Comparison of ENCODE assay signal across 9 cellular contexts in the genomic region with DNA sequence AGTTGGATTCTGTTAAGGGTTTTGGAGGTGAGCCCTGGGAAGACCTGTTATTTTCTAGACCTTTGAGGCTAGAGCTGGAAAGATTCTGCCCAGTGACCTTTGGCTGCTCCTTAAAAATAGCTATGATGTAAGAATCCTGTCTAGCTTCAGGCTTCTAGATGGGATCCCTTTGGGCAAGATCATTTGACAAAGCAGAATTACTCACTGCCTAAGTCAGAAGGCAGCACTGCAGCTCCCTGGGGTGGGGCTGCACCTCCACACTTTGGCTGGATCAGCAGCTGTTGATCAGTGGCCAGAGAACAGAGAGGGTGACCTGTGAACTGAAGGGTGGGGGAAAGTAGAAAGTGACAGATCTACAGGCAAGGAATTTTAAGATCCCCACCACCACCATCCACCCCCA.
DNase-seq lines count a peak whose midpoint lies in the region; ATAC-seq and TF ChIP-seq lines count a peak whose summit lies in the region.
"Had no signal": no experiment of that assay in that cellular context is flagged by ENCODE, and none has a peak within 500 bp of the region (broad histone marks: within the 10 kb centered on the region; RNA-seq: fewer than 3 reads in every experiment).

No MANE protein-coding gene starts in this region.

- DNase-seq in Caco-2 (peak; percentile 33 to 41), fibroblast of the aortic adventitia (ENCODE audit: low read depth) (peak; percentile 95), psoas muscle (peak; percentile 60 to 83), NCI-H1092 treated with DMSO at 0.1 percent for 48 hours (lab: John Stamatoyannopoulos, UW) (no peak), NCI-H187 (lab: John Stamatoyannopoulos, UW) (no peak), NCI-H1417 (lab: John Stamatoyannopoulos, UW) (no peak)
- DNase-seq: stimulated activated CD4-positive, alpha-beta T cell treated with anti-CD3 and anti-CD28 coated beads, Interleukin-4, amount 100 ng/mL, for 24 hours had no signal

- H3K4me3 Mint-ChIP-seq in Caco-2 (ENCODE audit: unreplicated experiment), result no peak overlapping the region

- ATAC-seq in SK-N-SH treated with all-trans-retinoic acid at 6 μM for 48 hours, result peak; percentile 76
- ATAC-seq in psoas muscle, result peak; percentile 86 to 93 (median 88)
- no peak for ATAC-seq in HG02798 (IDR thresholded peaks at IDR 0.05; ENCODE audit: poor library complexity, unreplicated experiment)

- H3K9me3 Mint-ChIP-seq in Caco-2 (ENCODE audit: unreplicated experiment), result no peaks in the 10 kb centered on the region

- intact Hi-C loops in Caco-2 (cut with micrococcal nuclease; ENCODE audit: unreplicated experiment), result no loop called here
- intact Hi-C loops in psoas muscle (cut with DNase I), result no loop called here

- peak overlapping the region; percentile 88 for H3K27ac ChIP-seq in psoas muscle

- no peaks in the 10 kb centered on the region for H3K9me3 ChIP-seq in Caco-2
- H3K9me3 ChIP-seq in psoas muscle, result no peaks in the 10 kb centered on the region

- H3K4me3 ChIP-seq in Caco-2 (ENCODE audit: low read depth, low read length) (no peak overlapping the region), fibroblast of the aortic adventitia (ENCODE audit: low read depth, low read length) (no peak overlapping the region), psoas muscle (no peak overlapping the region)

- CTCF ChIA-PET in Caco-2 (lab: Charles Lee), result interaction anchor here (1.0 kb wide), 2 partner anchors 23 to 104 kb away, joined by 3 to 6 read pairs; no protein-coding TSS in a partner anchor

- H3K4me1 Mint-ChIP-seq in Caco-2 (ENCODE audit: low read depth, unreplicated experiment), result peaks cover 21% of the 10 kb centered on the region

- no TSS peak for BruUV-seq in Caco-2 (replicated peaks; lab: Mats Ljungman, UMichigan)

- H3K36me3 Mint-ChIP-seq in Caco-2 (ENCODE audit: insufficient read depth, unreplicated experiment), result peaks cover 8% of the 10 kb centered on the region

- POLR2A ChIA-PET in Caco-2 (lab: Charles Lee), result no interaction called here

- TF ChIP-seq CTCF in Caco-2 (IDR thresholded peaks at IDR 0.05; ENCODE audit: insufficient read depth in 1 of 2, low read depth in 1 of 2, low read length in 1 of 2, severe bottlenecking in 1 of 2, unreplicated experiment in 1 of 2) (no peak), fibroblast of the aortic adventitia (IDR thresholded peaks at IDR 0.05; ENCODE audit: insufficient read depth, low read length) (no peak), psoas muscle (IDR thresholded peaks at IDR 0.05) (no peak)

- H3K27me3 ChIP-seq in Caco-2 (replicated peaks; ENCODE audit: control insufficient read depth, insufficient read depth, low read length) (no peaks in the 10 kb centered on the region), psoas muscle (ENCODE audit: insufficient read depth in 3 of 3, low read length in 2 of 3) (no peaks in the 10 kb centered on the region)

- peak overlapping the region; percentile 73 for H3K27ac Mint-ChIP-seq in Caco-2 (ENCODE audit: unreplicated experiment)

- no peaks in the 10 kb centered on the region for H3K27me3 Mint-ChIP-seq in Caco-2 (ENCODE audit: insufficient read depth, unreplicated experiment)

- H3K4me1 ChIP-seq in Caco-2, result peaks cover 19% of the 10 kb centered on the region
- H3K4me1 ChIP-seq in psoas muscle, result peaks cover 40% of the 10 kb centered on the region

- H3K36me3 ChIP-seq in Caco-2 (ENCODE audit: control insufficient read depth, insufficient read depth, low read length) (no peaks in the 10 kb centered on the region), psoas muscle (ENCODE audit: insufficient read depth in 1 of 2, low read depth in 1 of 2) (no peaks in the 10 kb centered on the region)

TF ChIP-seq in SK-N-SH treated with all-trans-retinoic acid at 6 μM for 48 hours, 23 proteins besides CTCF, POLR2A, EP300 and RAD21:
- TF ChIP-seq CSDC2 (CRISPR knock-in tag; IDR thresholded peaks at IDR 0.05) (0 out of 2 replicates have a peak, but pooled peaks have one; percentile 40), ISL1 (CRISPR knock-in tag; IDR thresholded peaks at IDR 0.05) (peak; percentile 43; the same call in 1 of the 2 replicates), TCF4 (CRISPR knock-in tag; IDR thresholded peaks at IDR 0.05; ENCODE audit: borderline replicate concordance) (no peak), GLIS3 (CRISPR knock-in tag; IDR thresholded peaks at IDR 0.05) (0 out of 2 replicates have a peak, but pooled peaks have one; percentile 57), ZFP3 (CRISPR knock-in tag; IDR thresholded peaks at IDR 0.05) (0 out of 2 replicates have a peak, but pooled peaks have one; percentile 9)

Comparison
In these comparisons a context has a peak if more than half of its experiments do, and no peak if none do; other contexts are left out.
1. DNase-seq: peak in Caco-2 (2 of 2), fibroblast of the aortic adventitia (single experiment) and psoas muscle (2 of 2); none in NCI-H1092 treated with DMSO at 0.1 percent for 48 hours (single experiment), NCI-H187 (0 of 2) and NCI-H1417 (0 of 3).